In the genomic region with DNA sequence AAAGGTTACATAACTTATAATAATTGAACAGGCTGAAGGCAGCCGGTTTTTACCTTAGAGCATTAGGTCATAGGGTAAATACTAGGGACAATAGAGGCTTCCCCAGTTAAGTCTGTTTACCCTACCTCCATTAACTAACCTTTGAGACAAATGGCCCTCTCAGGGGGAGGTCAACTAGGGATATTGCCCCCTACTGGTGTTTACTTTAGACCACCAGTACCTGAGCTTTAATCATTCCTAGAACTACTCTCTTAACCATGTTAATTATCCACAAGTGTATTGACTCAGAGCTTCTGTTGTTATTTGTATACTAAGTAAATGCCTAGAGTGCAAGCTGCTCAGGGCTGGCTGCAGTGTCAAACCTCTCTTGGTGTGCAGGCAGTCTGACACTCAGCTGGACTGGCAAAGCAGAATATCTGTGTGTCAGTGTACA, we compare ENCODE assay signal across 4 cellular contexts. TPM values are rescaled to one million over a fixed set of nuclear protein-coding genes. Genes with fewer than 3 reads are reported as not detected.
"Had no signal": no experiment of that assay in that cellular context is flagged by ENCODE, and none has a peak within 500 bp of the region (broad histone marks: within the 10 kb centered on the region; RNA-seq: fewer than 3 reads in every experiment).

No MANE protein-coding gene starts in this region.

RNA-seq across cellular contexts. Expression of a gene that starts 52.5 kb away (rescaled TPM):
- total RNA-seq: activated B cell treated with CpG ODN at 0.5 μM for 24 hours; activated CD4-positive, alpha-beta T cell treated with anti-CD3 and anti-CD28 coated beads, Interleukin-2, amount 10 ng/mL, durations not matched to agents 24 days and 14 days; M059J; OCI-LY7 had no signal
